Comparison of ENCODE assay signal across 19 cellular contexts in genomic region chr1:15433471-15433870, GRCh38. TPM values are rescaled to one million over a fixed set of nuclear protein-coding genes. Genes with fewer than 3 reads are reported as not detected.
A peak's percentile ranks its signal among the peaks of the same experiment; 100 is the strongest.
DNase-seq lines count a peak whose midpoint lies in the region; ATAC-seq, FAIRE-seq and TF ChIP-seq lines count a peak whose summit lies in the region.
"Had no signal": no experiment of that assay in that cellular context is flagged by ENCODE, and none has a peak within 500 bp of the region (broad histone marks: within the 10 kb centered on the region; RNA-seq: fewer than 3 reads in every experiment).

No MANE protein-coding gene starts in this region.

- H3K4me3 ChIP-seq in SJCRH30 = no peak overlapping the region
- no peak overlapping the region for H3K4me3 ChIP-seq in pancreas
- H3K4me3 ChIP-seq: BLaER1, PC-9 had no signal

- peaks cover 0 to 2% (median 0%) of the 10 kb centered on the region in 7 donors for H3K9me3 Mint-ChIP-seq in CD14-positive monocyte
- no peaks in the 10 kb centered on the region for H3K9me3 Mint-ChIP-seq in effector memory CD8-positive, alpha-beta T cell

- CTCF ChIA-PET in RWPE1 (lab: Yijun Ruan, JAX) = no interaction called here

- H3K36me3 ChIP-seq in SJCRH30 (peaks cover 9% of the 10 kb centered on the region), pancreas (peaks cover 0 to 2% (median 0%) of the 10 kb centered on the region in 3 donors)

- H3K36me3 Mint-ChIP-seq in CD14-positive monocyte = peaks cover 21 to 37% of the 10 kb centered on the region in 2 donors
- H3K36me3 Mint-ChIP-seq in effector memory CD8-positive, alpha-beta T cell (ENCODE audit: insufficient read depth) = peaks cover 92% of the 10 kb centered on the region

- H3K27me3 ChIP-seq in SJCRH30 (no peaks in the 10 kb centered on the region), pancreas (no peaks in the 10 kb centered on the region)
- H3K27me3 ChIP-seq: BLaER1 had no signal

- peaks cover 24% of the 10 kb centered on the region for H3K4me1 ChIP-seq in SJCRH30
- peaks cover 19 to 37% (median 33%) of the 10 kb centered on the region in 3 donors for H3K4me1 ChIP-seq in pancreas

- H3K27ac ChIP-seq in SJCRH30 = peak overlapping the region; percentile 83
- peak overlapping the region; percentile 61 to 85 (median 81) for H3K27ac ChIP-seq in pancreas
- no peak overlapping the region for H3K27ac ChIP-seq in RWPE1
- H3K27ac ChIP-seq: BLaER1, HL-60, PC-9 had no signal

- 67% methylated on average over 9 of the region's 9 CpGs for WGBS in pancreas, 2 donors

- H3K9me3 ChIP-seq in SJCRH30 (replicated peaks) (no peaks in the 10 kb centered on the region), pancreas (no peaks in the 10 kb centered on the region)
- H3K9me3 ChIP-seq: BLaER1 had no signal

- H3K4me1 Mint-ChIP-seq in CD14-positive monocyte = peaks cover 46% of the 10 kb centered on the region
- peaks cover 0 to 9% of the 10 kb centered on the region in 2 donors for H3K4me1 Mint-ChIP-seq in effector memory CD8-positive, alpha-beta T cell (ENCODE audit: low read depth in 2 of 2)

- no peak for TF ChIP-seq CTCF in CD14-positive monocyte (IDR thresholded peaks at IDR 0.05)
- TF ChIP-seq CTCF in pancreas (IDR thresholded peaks at IDR 0.05) = no peak
- TF ChIP-seq CTCF in RWPE1 (conservative IDR thresholded peaks at IDR 0.05; ENCODE audit: low read depth) = no peak

- no peak for FAIRE-seq in pancreas (lab: Jason Lieb, UNC)
- FAIRE-seq: G401.6, H54, HTR-8/SVneo had no signal

- intact Hi-C loops in CD14-positive monocyte (cut with micrococcal nuclease) = loop anchor here in 1 of 2 donors (5.0 kb wide), 2 partner anchors 91 to 106 kb away; no protein-coding TSS in a partner anchor
- intact Hi-C loops in pancreas (cut with DNase I) = loop anchor here in 1 of 3 donors (5.0 to 10.0 kb wide), 2 partner anchors 106 to 289 kb away; no protein-coding TSS in a partner anchor

- POLR2A ChIA-PET in RWPE1 (lab: Yijun Ruan, JAX; ENCODE audit: low non-redundant PET) = no interaction called here

- peaks cover 0 to 1% (median under 1%) of the 10 kb centered on the region in 3 donors for H3K27me3 Mint-ChIP-seq in CD14-positive monocyte (ENCODE audit: low read depth in 3 of 3)
- no peaks in the 10 kb centered on the region for H3K27me3 Mint-ChIP-seq in effector memory CD8-positive, alpha-beta T cell

- no peak overlapping the region for H3K4me3 Mint-ChIP-seq in CD14-positive monocyte
- H3K4me3 Mint-ChIP-seq in effector memory CD8-positive, alpha-beta T cell = peak overlapping the region in 1 of 2 donors; percentile 29

- ATAC-seq in effector memory CD8-positive, alpha-beta T cell (replicated peaks) = no peak
- no peak for ATAC-seq in pancreas

- DNase-seq in CD14-positive monocyte (ENCODE audit: low spot score) (no peak), SJCRH30 (no peak), pancreas (peak in 2 of 6 donors; percentile 48 to 74), A172 (ENCODE audit: low spot score) (no peak), nucleus accumbens (lab: John Stamatoyannopoulos, UW) (no peak), RWPE1 (ENCODE audit: low spot score) (no peak)
- no peak for DNase-seq in effector memory CD8-positive, alpha-beta T cell
- DNase-seq: DND-41, NCI-H187 treated with DMSO at 0.1 percent for 48 hours, NCI-H2171, NCI-H446 treated with DMSO at 0.1 percent for 48 hours, NCI-H774 had no signal

- peak overlapping the region in 5 of 7 donors; percentile 30 to 79 (median 50) for H3K27ac Mint-ChIP-seq in CD14-positive monocyte
- H3K27ac Mint-ChIP-seq in effector memory CD8-positive, alpha-beta T cell = peak overlapping the region; percentile 64 to 97

RNA-seq across cellular contexts. Expression of gene CTRC, which starts 4.8 kb away (rescaled TPM):
- polyA plus RNA-seq in CD14-positive monocyte = not detected
- total RNA-seq in SJCRH30 (2014; rRNA removed; shearing (Covaris generic)) = 0.12 and 0.28 TPM in 2 replicates
- total RNA-seq in pancreas = over 10,000 TPM in 1 of 6 donors, 1,000 to 10,000 TPM in 5; 7,866 to 13,867 (median 8,408) TPM
- 1,000 to 10,000 TPM; 3,972 to 5,613 TPM for polyA plus RNA-seq in pancreas
- not detected in 2 replicates for total RNA-seq in A172 (2014; rRNA removed; shearing (Covaris generic))
- total RNA-seq: PC-9, SK-MEL-5 had no signal

RNA-seq across cellular contexts. Expression of gene CELA2A, which starts 23.1 kb away (rescaled TPM):
- not detected for polyA plus RNA-seq in CD14-positive monocyte
- total RNA-seq in SJCRH30 (2014; rRNA removed; shearing (Covaris generic)) = 0.55 TPM in 1 of 2 replicates, not detected in the other
- over 10,000 TPM in 2 of 6 donors, 1,000 to 10,000 TPM in 3, 100 to 1,000 TPM in 1; 360 to 20,184 (median 5,030) TPM for total RNA-seq in pancreas
- 1,000 to 10,000 TPM; 2,295 to 3,502 TPM for polyA plus RNA-seq in pancreas
- not detected in 2 replicates for total RNA-seq in A172 (2014; rRNA removed; shearing (Covaris generic))
- total RNA-seq: PC-9, SK-MEL-5 had no signal

RNA-seq across cellular contexts. Expression of gene EFHD2, which starts 23.8 kb away (rescaled TPM):
- polyA plus RNA-seq in CD14-positive monocyte = 100 to 1,000 TPM; 323 to 329 TPM
- 203 and 208 TPM in 2 replicates for total RNA-seq in SJCRH30 (2014; rRNA removed; shearing (Covaris generic))
- total RNA-seq in pancreas = 10 to 100 TPM; 35.9 to 43.6 (median 38.8) TPM
- polyA plus RNA-seq in pancreas = 10 to 100 TPM; 30.5 to 47.4 TPM
- total RNA-seq in A172 (2014; rRNA removed; shearing (Covaris generic)) = 55.7 and 58.5 TPM in 2 replicates

RNA-seq across cellular contexts. Expression of gene CELA2B, which starts 42.4 kb away (rescaled TPM):
- polyA plus RNA-seq in CD14-positive monocyte (not detected), pancreas (100 to 1,000 TPM; 186 to 203 TPM)
- 18.3 and 24.2 TPM in 2 replicates for total RNA-seq in SJCRH30 (2014; rRNA removed; shearing (Covaris generic))
- total RNA-seq in pancreas = 1,000 to 10,000 TPM in 2 of 6 donors, 100 to 1,000 TPM in 4; 310 to 2,290 (median 800) TPM
- not detected in 2 replicates for total RNA-seq in A172 (2014; rRNA removed; shearing (Covaris generic))
- total RNA-seq: PC-9, SK-MEL-5 had no signal

Comparison
In these comparisons a context has a peak if more than half of its experiments do, and no peak if none do; other contexts are left out.
1. RNA of gene CTRC, which starts 4.8 kb away (total RNA-seq): 7,866 to 13,867 TPM in pancreas; 0.12 to 0.28 TPM in SJCRH30 and not detected in A172; every median in the first group is over 1,000 times any median in the second.
2. RNA of gene CELA2A, which starts 23.1 kb away (total RNA-seq): 360 to 20,184 TPM in pancreas; 0.55 TPM in SJCRH30 and not detected in A172; every median in the first group is over 100 times any median in the second.